Comparison of ENCODE assay signal across 40 cellular contexts in genomic region chr10:69616358-69616757, GRCh38. TPM values are rescaled to one million over a fixed set of nuclear protein-coding genes. Genes with fewer than 3 reads are reported as not detected.
"Had no signal": no experiment of that assay in that cellular context is flagged by ENCODE, and none has a peak within 500 bp of the region (broad histone marks: within the 10 kb centered on the region; RNA-seq: fewer than 3 reads in every experiment).

No MANE protein-coding gene starts in this region.

- H3K36me3 ChIP-seq: ascending aorta, cardiac muscle cell, WERI-Rb-1 had no signal

- H3K4me3 Mint-ChIP-seq: activated CD4-positive, alpha-beta memory T cell treated with anti-CD3 and anti-CD28 coated beads, Interleukin-2, amount 10 ng/mL, durations not matched to agents 7 days and 5 days; activated CD4-positive, alpha-beta T cell treated with anti-CD3 and anti-CD28 coated beads for 36 hours; activated CD4-positive, alpha-beta T cell treated with anti-CD3 and anti-CD28 coated beads, Interleukin-2, amount 10 ng/mL, durations not matched to agents 7 days and 5 days; activated CD8-positive, alpha-beta memory T cell treated with anti-CD3 and anti-CD28 coated beads, Interleukin-2, amount 10 ng/mL, durations not matched to agents 7 days and 5 days; activated CD8-positive, alpha-beta T cell treated with anti-CD3 and anti-CD28 coated beads, Interleukin-2, amount 10 ng/mL, durations not matched to agents 7 days and 5 days; activated naive CD4-positive, alpha-beta T cell treated with anti-CD3 and anti-CD28 coated beads, Interleukin-2, amount 10 ng/mL, durations not matched to agents 7 days and 5 days; activated naive CD4-positive, alpha-beta T cell treated with anti-CD3 and anti-CD28 coated beads, Interleukin-2, amount 50 U/mL, for 24 hours; activated naive CD8-positive, alpha-beta T cell; activated naive CD8-positive, alpha-beta T cell treated with anti-CD3 and anti-CD28 coated beads, Interleukin-2, amount 10 ng/mL, durations not matched to agents 7 days and 5 days; activated naive CD8-positive, alpha-beta T cell treated with anti-CD3 and anti-CD28 coated beads, Interleukin-2, amount 50 U/mL, for 24 hours; activated T-cell treated with anti-CD3 and anti-CD28 coated beads, Interleukin-2, amount 50 U/mL, for 4 hours; activated T-cell treated with anti-CD3 and anti-CD28 coated beads, Interleukin-2, amount 50 U/mL, for 72 hours; activated T-helper 1 cell treated with anti-CD3 and anti-CD28 coated beads, Interleukin-12 subunit alpha, Interleukin-12 subunit beta, Interleukin-2, Interleukin-4 antibody, amounts not matched to agents 30 ng/mL and 10 ng/mL and 1 ng/mL, durations not matched to agents 14 hours and 24 hours and 36 hours; activated T-helper 17 cell treated with anti-CD3 and anti-CD28 coated beads, Interleukin-2, amount 50 U/mL, for 72 hours; brain; central memory CD8-positive, alpha-beta T cell; T-helper 1 cell treated with Interleukin-12 subunit alpha and Interleukin-12 subunit beta and Interleukin-4 antibody, amounts not matched to agents 30 μg/mL and 1 μg/mL, for 36 hours; T-helper 2 cell treated with Interferon-gamma antibody and Interleukin-4, amounts not matched to agents 5 μg/mL and 100 μg/mL, for 36 hours; WTC11 had no signal

- H3K27ac Mint-ChIP-seq: activated CD4-positive, alpha-beta memory T cell treated with anti-CD3 and anti-CD28 coated beads, Interleukin-2, amount 10 ng/mL, durations not matched to agents 7 days and 5 days; activated CD4-positive, alpha-beta T cell treated with anti-CD3 and anti-CD28 coated beads for 36 hours; activated CD4-positive, alpha-beta T cell treated with anti-CD3 and anti-CD28 coated beads, Interleukin-2, amount 10 ng/mL, durations not matched to agents 7 days and 5 days; activated CD8-positive, alpha-beta memory T cell treated with anti-CD3 and anti-CD28 coated beads, Interleukin-2, amount 10 ng/mL, durations not matched to agents 7 days and 5 days; activated CD8-positive, alpha-beta T cell treated with anti-CD3 and anti-CD28 coated beads, Interleukin-2, amount 10 ng/mL, durations not matched to agents 7 days and 5 days; activated naive CD4-positive, alpha-beta T cell treated with anti-CD3 and anti-CD28 coated beads, Interleukin-2, amount 10 ng/mL, durations not matched to agents 7 days and 5 days; activated naive CD4-positive, alpha-beta T cell treated with anti-CD3 and anti-CD28 coated beads, Interleukin-2, amount 50 U/mL, for 24 hours; activated naive CD8-positive, alpha-beta T cell; activated naive CD8-positive, alpha-beta T cell treated with anti-CD3 and anti-CD28 coated beads, Interleukin-2, amount 10 ng/mL, durations not matched to agents 7 days and 5 days; activated naive CD8-positive, alpha-beta T cell treated with anti-CD3 and anti-CD28 coated beads, Interleukin-2, amount 50 U/mL, for 24 hours; activated T-cell treated with anti-CD3 and anti-CD28 coated beads, Interleukin-2, amount 50 U/mL, for 72 hours; activated T-helper 1 cell treated with anti-CD3 and anti-CD28 coated beads, Interleukin-12 subunit alpha, Interleukin-12 subunit beta, Interleukin-2, Interleukin-4 antibody, amounts not matched to agents 30 ng/mL and 10 ng/mL and 1 ng/mL, durations not matched to agents 14 hours and 24 hours and 36 hours; activated T-helper 17 cell treated with anti-CD3 and anti-CD28 coated beads, Interleukin-2, amount 50 U/mL, for 72 hours; brain; T-helper 1 cell treated with Interleukin-12 subunit alpha and Interleukin-12 subunit beta and Interleukin-4 antibody, amounts not matched to agents 30 μg/mL and 1 μg/mL, for 36 hours; T-helper 2 cell treated with Interferon-gamma antibody and Interleukin-4, amounts not matched to agents 5 μg/mL and 100 μg/mL, for 36 hours; WTC11 had no signal

- H3K4me1 ChIP-seq: ascending aorta had no signal

- H3K27ac ChIP-seq: ascending aorta, cardiac muscle cell, WERI-Rb-1 had no signal

- H3K36me3 Mint-ChIP-seq: activated CD8-positive, alpha-beta memory T cell treated with anti-CD3 and anti-CD28 coated beads, Interleukin-2, amount 10 ng/mL, durations not matched to agents 7 days and 5 days; activated naive CD4-positive, alpha-beta T cell treated with anti-CD3 and anti-CD28 coated beads, Interleukin-2, amount 10 ng/mL, durations not matched to agents 7 days and 5 days; activated naive CD4-positive, alpha-beta T cell treated with anti-CD3 and anti-CD28 coated beads, Interleukin-2, amount 50 U/mL, for 24 hours; activated naive CD8-positive, alpha-beta T cell; activated naive CD8-positive, alpha-beta T cell treated with anti-CD3 and anti-CD28 coated beads, Interleukin-2, amount 10 ng/mL, durations not matched to agents 7 days and 5 days; brain had no signal

- H3K9me3 Mint-ChIP-seq: activated CD4-positive, alpha-beta memory T cell treated with anti-CD3 and anti-CD28 coated beads, Interleukin-2, amount 10 ng/mL, durations not matched to agents 7 days and 5 days; activated CD4-positive, alpha-beta T cell treated with anti-CD3 and anti-CD28 coated beads, Interleukin-2, amount 10 ng/mL, durations not matched to agents 7 days and 5 days; activated naive CD4-positive, alpha-beta T cell treated with anti-CD3 and anti-CD28 coated beads, Interleukin-2, amount 50 U/mL, for 24 hours; activated naive CD8-positive, alpha-beta T cell treated with anti-CD3 and anti-CD28 coated beads, Interleukin-2, amount 50 U/mL, for 24 hours; activated T-cell treated with anti-CD3 and anti-CD28 coated beads, Interleukin-2, amount 50 U/mL, for 4 hours; activated T-cell treated with anti-CD3 and anti-CD28 coated beads, Interleukin-2, amount 50 U/mL, for 72 hours; activated T-helper 1 cell treated with anti-CD3 and anti-CD28 coated beads, Interleukin-12 subunit alpha, Interleukin-12 subunit beta, Interleukin-2, Interleukin-4 antibody, amounts not matched to agents 30 ng/mL and 10 ng/mL and 1 ng/mL, durations not matched to agents 14 hours and 24 hours and 36 hours; activated T-helper 17 cell treated with anti-CD3 and anti-CD28 coated beads, Interleukin-2, amount 50 U/mL, for 72 hours; central memory CD8-positive, alpha-beta T cell; T-helper 1 cell treated with Interleukin-12 subunit alpha and Interleukin-12 subunit beta and Interleukin-4 antibody, amounts not matched to agents 30 μg/mL and 1 μg/mL, for 36 hours; T-helper 2 cell treated with Interferon-gamma antibody and Interleukin-4, amounts not matched to agents 5 μg/mL and 100 μg/mL, for 36 hours had no signal

- ATAC-seq: activated CD4-positive, alpha-beta T cell treated with anti-CD3 and anti-CD28 coated beads for 36 hours; activated CD4-positive, CD25-positive, alpha-beta regulatory T cell treated with anti-CD3 and anti-CD28 coated beads, Interleukin-2, amount 50 U/mL, for 24 hours; activated CD8-positive, alpha-beta memory T cell treated with anti-CD3 and anti-CD28 coated beads, Interleukin-2, amount 10 ng/mL, durations not matched to agents 7 days and 5 days; activated CD8-positive, alpha-beta T cell treated with anti-CD3 and anti-CD28 coated beads, Interleukin-2, amount 10 ng/mL, durations not matched to agents 7 days and 5 days; activated naive CD8-positive, alpha-beta T cell treated with anti-CD3 and anti-CD28 coated beads, Interleukin-2, amount 50 U/mL, for 24 hours; activated T-cell treated with anti-CD3 and anti-CD28 coated beads, Interleukin-2, amount 50 U/mL, for 4 hours; activated T-cell treated with anti-CD3 and anti-CD28 coated beads, Interleukin-2, amount 50 U/mL, for 72 hours; activated T-helper 17 cell treated with anti-CD3 and anti-CD28 coated beads, Interleukin-2, amount 50 U/mL, for 72 hours; WTC11 had no signal

- DNase-seq: activated CD4-positive, alpha-beta memory T cell treated with anti-CD3 and anti-CD28 coated beads, Interleukin-2, amount 10 ng/mL, durations not matched to agents 7 days and 5 days; activated CD4-positive, alpha-beta T cell treated with anti-CD3 and anti-CD28 coated beads for 1 hour; activated CD4-positive, alpha-beta T cell treated with anti-CD3 and anti-CD28 coated beads for 36 hours; activated CD4-positive, alpha-beta T cell treated with anti-CD3 and anti-CD28 coated beads for 48 hours; activated CD4-positive, alpha-beta T cell treated with anti-CD3 and anti-CD28 coated beads, Interleukin-2, amount 10 ng/mL, durations not matched to agents 7 days and 5 days; activated CD4-positive, alpha-beta T cell treated with anti-CD3 and anti-CD28 coated beads, Interleukin-2, amount 50 U/mL, for 48 hours; activated CD4-positive, CD25-positive, alpha-beta regulatory T cell; activated CD8-positive, alpha-beta memory T cell treated with anti-CD3 and anti-CD28 coated beads for 24 hours; activated CD8-positive, alpha-beta memory T cell treated with anti-CD3 and anti-CD28 coated beads, Interleukin-2, amount 10 ng/mL, durations not matched to agents 7 days and 5 days; activated CD8-positive, alpha-beta T cell treated with anti-CD3 and anti-CD28 coated beads, Interleukin-2, amount 10 ng/mL, durations not matched to agents 7 days and 5 days; activated effector memory CD4-positive, alpha-beta T cell treated with anti-CD3 and anti-CD28 coated beads, Interleukin-2, amount 50 U/mL, for 16 hours; activated gamma-delta T cell treated with Interleukin-2 at 50 U/mL for 16 hours; activated naive CD4-positive, alpha-beta T cell; activated naive CD4-positive, alpha-beta T cell treated with anti-CD3 and anti-CD28 coated beads, Interleukin-2, amount 10 ng/mL, durations not matched to agents 7 days and 5 days; activated naive CD8-positive, alpha-beta T cell treated with anti-CD3 and anti-CD28 coated beads, Interleukin-2, amount 10 ng/mL, durations not matched to agents 7 days and 5 days; activated naive CD8-positive, alpha-beta T cell treated with anti-CD3 and anti-CD28 coated beads, Interleukin-2, amount 50 U/mL, for 24 hours; activated T-cell treated with anti-CD3 and anti-CD28 coated beads for 4 hours; activated T-cell treated with anti-CD3 and anti-CD28 coated beads, Interleukin-2, amount 50 U/mL, for 1 hour; activated T-cell treated with anti-CD3 and anti-CD28 coated beads, Interleukin-2, amount 50 U/mL, for 4 hours; activated T-cell treated with anti-CD3 and anti-CD28 coated beads, Interleukin-2, amount 50 U/mL, for 72 hours; caudate nucleus; cerebellar nuclear complex; T-helper 1 cell; T-helper 2 cell; T-helper 9 cell; WERI-Rb-1 had no signal

- H3K9me3 ChIP-seq: ascending aorta had no signal

- H3K27me3 ChIP-seq: ascending aorta, cardiac muscle cell had no signal

- H3K27me3 Mint-ChIP-seq: activated CD4-positive, alpha-beta T cell treated with anti-CD3 and anti-CD28 coated beads for 36 hours; activated naive CD4-positive, alpha-beta T cell treated with anti-CD3 and anti-CD28 coated beads, Interleukin-2, amount 50 U/mL, for 24 hours; activated naive CD8-positive, alpha-beta T cell; activated naive CD8-positive, alpha-beta T cell treated with anti-CD3 and anti-CD28 coated beads, Interleukin-2, amount 50 U/mL, for 24 hours had no signal

- H3K4me1 Mint-ChIP-seq: activated CD4-positive, alpha-beta memory T cell treated with anti-CD3 and anti-CD28 coated beads, Interleukin-2, amount 10 ng/mL, durations not matched to agents 7 days and 5 days; activated T-helper 17 cell treated with anti-CD3 and anti-CD28 coated beads, Interleukin-2, amount 50 U/mL, for 72 hours; brain had no signal

- H3K4me3 ChIP-seq: ascending aorta, cardiac muscle cell had no signal

RNA-seq across cellular contexts. Expression of gene FAM241B, which starts 13.7 kb away (rescaled TPM):
- total RNA-seq: ascending aorta had no signal

RNA-seq across cellular contexts. Expression of gene NEUROG3, which starts 43.1 kb away (rescaled TPM):
- total RNA-seq: activated CD4-positive, alpha-beta T cell treated with anti-CD3 and anti-CD28 coated beads, Interleukin-2, amount 10 ng/mL, durations not matched to agents 7 days and 5 days; activated CD8-positive, alpha-beta memory T cell treated with anti-CD3 and anti-CD28 coated beads, Interleukin-2, amount 10 ng/mL, durations not matched to agents 7 days and 5 days; activated CD8-positive, alpha-beta T cell treated with anti-CD3 and anti-CD28 coated beads, Interleukin-2, amount 10 ng/mL, durations not matched to agents 7 days and 5 days; activated T-cell treated with anti-CD3 and anti-CD28 coated beads, Interleukin-2, amount 50 U/mL, for 4 hours; activated T-helper 1 cell treated with anti-CD3 and anti-CD28 coated beads, Interleukin-12 subunit alpha, Interleukin-12 subunit beta, Interleukin-2, Interleukin-4 antibody, amounts not matched to agents 30 ng/mL and 10 ng/mL and 1 ng/mL, durations not matched to agents 14 hours and 24 hours and 36 hours; ascending aorta; bronchial epithelial cell; cardiac muscle cell; chondrocyte had no signal
- polyA plus RNA-seq: cardiac muscle cell had no signal
